ENCODE assay signal across 12 cellular contexts in the genomic region with DNA sequence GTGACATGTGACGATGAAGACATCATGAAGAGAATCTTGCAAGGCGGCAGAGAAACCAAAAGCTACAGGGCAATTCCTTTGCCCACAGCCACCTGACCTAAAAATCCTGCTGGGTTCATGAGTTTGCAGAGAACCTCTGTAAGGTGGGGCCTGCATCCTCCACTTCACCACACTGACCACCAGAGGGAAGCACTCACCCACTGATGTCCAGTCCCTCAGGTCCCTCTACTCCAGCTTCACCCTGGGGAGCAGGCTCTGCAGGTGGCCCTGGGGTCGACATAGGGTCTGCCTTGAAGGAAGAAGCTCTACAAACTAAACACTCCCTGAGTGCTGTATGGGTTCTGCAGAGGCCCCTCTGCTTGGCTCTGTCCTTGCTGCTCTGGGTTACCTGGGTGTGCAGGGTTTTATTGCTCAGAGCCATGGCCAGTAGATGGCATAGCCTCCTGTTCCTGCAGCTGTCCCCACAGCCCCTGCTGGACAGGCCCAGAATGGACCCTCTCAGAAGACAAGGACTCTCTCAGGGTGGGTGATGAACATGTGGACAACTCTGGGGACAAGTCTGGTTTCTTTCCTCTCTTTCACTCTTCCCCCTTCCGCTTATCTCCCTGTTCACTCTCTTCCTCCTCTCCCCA. TPM values are rescaled to one million over a fixed set of nuclear protein-coding genes. Genes with fewer than 3 reads are reported as not detected.
DNase-seq lines count a peak whose midpoint lies in the region; ATAC-seq and TF ChIP-seq lines count a peak whose summit lies in the region.
"Not testable (repeated sequence)": the region's sequence is repeated elsewhere in the genome, so short reads cannot be mapped to it uniquely, and the experiment has no call there.
"Had no signal": no experiment of that assay in that cellular context is flagged by ENCODE, and none has a peak within 500 bp of the region (broad histone marks: within the 10 kb centered on the region; RNA-seq: fewer than 3 reads in every experiment).

No MANE protein-coding gene starts in this region.

- not testable (repeated sequence) for H3K36me3 Mint-ChIP-seq in activated naive CD4-positive, alpha-beta T cell treated with anti-CD3 and anti-CD28 coated beads, Interleukin-2, amount 10 ng/mL, durations not matched to agents 7 days and 5 days; nephron (ENCODE audit: low read depth); type B pancreatic cell

- dilution Hi-C loops in IMR-90 (cut with HindIII; ENCODE audit: low sequenced_read_pairs, unreplicated experiment), result not testable (repeated sequence)

- not testable (repeated sequence) for H3K4me1 Mint-ChIP-seq in activated naive CD4-positive, alpha-beta T cell treated with anti-CD3 and anti-CD28 coated beads, Interleukin-2, amount 10 ng/mL, durations not matched to agents 7 days and 5 days; nephron; type B pancreatic cell (ENCODE audit: unreplicated experiment)

- H3K79me1 ChIP-seq in IMR-90 (ENCODE audit: low read depth in 1 of 2, low read length in 2 of 2), result not testable (repeated sequence)

- H4K20me1 ChIP-seq in IMR-90 (ENCODE audit: insufficient read depth, low read length), result not testable (repeated sequence)

- intact Hi-C loops in IMR-90 (cut with micrococcal nuclease), result loop anchor here (1.0 to 5.0 kb wide), 2 partner anchors 131 to 198 kb away; no protein-coding TSS in a partner anchor

- H3K36me3 ChIP-seq in IMR-90 (ENCODE audit: control insufficient read depth, insufficient read depth, low read length); gastroesophageal sphincter: not testable (repeated sequence)

- not testable (repeated sequence) for H3K4ac ChIP-seq in IMR-90 (ENCODE audit: low read depth, low read length)

- not testable (repeated sequence) for H3K4me1 ChIP-seq in IMR-90 (ENCODE audit: control insufficient read depth, insufficient read depth, low read length); gastroesophageal sphincter

- H3K9me1 ChIP-seq in IMR-90 (ENCODE audit: insufficient read depth, low read length), result not testable (repeated sequence)

- H3K9me3 ChIP-seq in IMR-90 (ENCODE audit: control insufficient read depth, insufficient read depth, low read length); gastroesophageal sphincter: not testable (repeated sequence)

- in situ Hi-C loops in IMR-90 (cut with MboI; ENCODE audit: low sequenced_read_pairs), result not testable (repeated sequence)

- H3K4me3 ChIP-seq in IMR-90 (ENCODE audit: insufficient read depth, low read depth, low read length); gastroesophageal sphincter: not testable (repeated sequence)

- H3K9ac ChIP-seq in IMR-90 (ENCODE audit: low read depth, low read length), result not testable (repeated sequence)

- WGBS in IMR-90 (ENCODE audit: extremely low coverage in 2 of 2, insufficient read length in 1 of 2), 2 experiments, result 8% methylated on average over 2 of the region's 4 CpGs; no CpG with 5 or more reads in 1 of the 2 experiments
- WGBS in gastroesophageal sphincter (ENCODE audit: low coverage in 1 of 2), 2 donors, result 55% methylated on average over 3 of the region's 4 CpGs; no CpG with 5 or more reads in 1 of the 2 donors

- TF ChIP-seq EP300 in gastroesophageal sphincter (IDR thresholded peaks at IDR 0.05), result not testable (repeated sequence)

- H3K27me3 Mint-ChIP-seq in activated naive CD4-positive, alpha-beta T cell treated with anti-CD3 and anti-CD28 coated beads, Interleukin-2, amount 10 ng/mL, durations not matched to agents 7 days and 5 days; nephron (ENCODE audit: low read depth); type B pancreatic cell: not testable (repeated sequence)

- not testable (repeated sequence) for H3K27ac Mint-ChIP-seq in activated naive CD4-positive, alpha-beta T cell treated with anti-CD3 and anti-CD28 coated beads, Interleukin-2, amount 10 ng/mL, durations not matched to agents 7 days and 5 days; nephron; type B pancreatic cell

- CTCF ChIA-PET in IMR-90 (lab: Yijun Ruan, JAX), result interaction anchor here (1.2 kb wide), 1 partner anchor 197 kb away, joined by 3 read pairs; no protein-coding TSS in a partner anchor
- CTCF ChIA-PET in RWPE1 (lab: Yijun Ruan, JAX); activated naive CD4-positive, alpha-beta T cell treated with anti-CD3 and anti-CD28 coated beads, Interleukin-2, amount 10 ng/mL, durations not matched to agents 7 days and 5 days (lab: Charles Lee): not testable (repeated sequence)

- not testable (repeated sequence) for H4K8ac ChIP-seq in IMR-90 (ENCODE audit: low read depth in 2 of 2, low read length in 2 of 2)

- not testable (repeated sequence) for H3K27me3 ChIP-seq in IMR-90 (ENCODE audit: control insufficient read depth, insufficient read depth, low read length); gastroesophageal sphincter

- H3K18ac ChIP-seq in IMR-90 (ENCODE audit: low read depth, low read length), result not testable (repeated sequence)

- not testable (repeated sequence) for H2AK5ac ChIP-seq in IMR-90 (ENCODE audit: low read depth, low read length)

- H2BK120ac ChIP-seq in IMR-90 (ENCODE audit: low read depth, low read length), result not testable (repeated sequence)

- H3K27ac ChIP-seq in IMR-90 (ENCODE audit: insufficient read depth, low read length); RWPE1; gastroesophageal sphincter: not testable (repeated sequence)

- not testable (repeated sequence) for H3K56ac ChIP-seq in IMR-90 (ENCODE audit: extremely low read depth, insufficient read depth, low read length)

- not testable (repeated sequence) for H3K14ac ChIP-seq in IMR-90 (replicated peaks; ENCODE audit: low read depth, low read length)

- peak; percentile 46 for TF ChIP-seq RAD21 in IMR-90 (IDR thresholded peaks at IDR 0.05; ENCODE audit: low read length)

- H4K91ac ChIP-seq in IMR-90 (ENCODE audit: insufficient read depth, low read depth, low read length), result not testable (repeated sequence)

- not testable (repeated sequence) for H3K23ac ChIP-seq in IMR-90 (ENCODE audit: low read depth, low read length)

- not testable (repeated sequence) for H4K5ac ChIP-seq in IMR-90 (ENCODE audit: low read depth, low read length)

- H2AK9ac ChIP-seq in IMR-90 (replicated peaks; ENCODE audit: low read depth, low read length, poor library complexity), result not testable (repeated sequence)

- POLR2A ChIA-PET in IMR-90 (lab: Charles Lee; ENCODE audit: unreplicated experiment); RWPE1 (lab: Yijun Ruan, JAX; ENCODE audit: low non-redundant PET): not testable (repeated sequence)

- ATAC-seq in GM21723 (IDR thresholded peaks at IDR 0.05; ENCODE audit: unreplicated experiment) (peak; percentile 80), IMR-90 (ENCODE audit: low read depth) (peak; percentile 97), gastroesophageal sphincter (peak; percentile 63)

- H2AFZ ChIP-seq in IMR-90 (replicated peaks; ENCODE audit: low read length, poor library complexity), result not testable (repeated sequence)

- H2BK20ac ChIP-seq in IMR-90 (ENCODE audit: low read depth, low read length), result not testable (repeated sequence)

- TF ChIP-seq CTCF in IMR-90 (conservative IDR thresholded peaks at IDR 0.05; ENCODE audit: low read depth, low read length), result peak; percentile 40
- TF ChIP-seq CTCF in RWPE1 (conservative IDR thresholded peaks at IDR 0.05; ENCODE audit: low read depth), result peak; percentile 67
- TF ChIP-seq CTCF in gastroesophageal sphincter (IDR thresholded peaks at IDR 0.05), result peak; percentile 44 to 73 (median 58)
- peak; percentile 49 to 69 (median 63) for TF ChIP-seq CTCF in nephron (IDR thresholded peaks at IDR 0.05; ENCODE audit: unreplicated experiment in 3 of 3)
- peak; percentile 77 for TF ChIP-seq CTCF in type B pancreatic cell (conservative IDR thresholded peaks at IDR 0.05)

- TF ChIP-seq POLR2A in IMR-90 (IDR thresholded peaks at IDR 0.05; ENCODE audit: low read depth, low read length); gastroesophageal sphincter (IDR thresholded peaks at IDR 0.05): not testable (repeated sequence)

- not testable (repeated sequence) for H3K9me3 Mint-ChIP-seq in activated naive CD4-positive, alpha-beta T cell treated with anti-CD3 and anti-CD28 coated beads, Interleukin-2, amount 10 ng/mL, durations not matched to agents 7 days and 5 days; nephron; type B pancreatic cell

- not testable (repeated sequence) for H3K4me3 Mint-ChIP-seq in activated naive CD4-positive, alpha-beta T cell treated with anti-CD3 and anti-CD28 coated beads, Interleukin-2, amount 10 ng/mL, durations not matched to agents 7 days and 5 days; nephron; type B pancreatic cell

- DNase-seq in GM03348 (ENCODE audit: low spot score), result peak; percentile 16
- peak; percentile 4 for DNase-seq in IMR-90
- not testable (repeated sequence) for DNase-seq in RWPE1 (ENCODE audit: low spot score); type B pancreatic cell (ENCODE audit: extremely low spot score, unreplicated experiment)
- DNase-seq in activated naive CD4-positive, alpha-beta T cell treated with anti-CD3 and anti-CD28 coated beads, Interleukin-2, amount 10 ng/mL, durations not matched to agents 7 days and 5 days, result peak; percentile 56

- BruUV-seq in IMR-90 (replicated peaks; lab: Mats Ljungman, UMichigan), result not testable (repeated sequence)

- not testable (repeated sequence) for H3K4me2 ChIP-seq in IMR-90 (ENCODE audit: low read depth, low read length)

- H2BK5ac ChIP-seq in IMR-90 (ENCODE audit: low read depth, low read length, poor library complexity, severe bottlenecking), result not testable (repeated sequence)

- H2BK15ac ChIP-seq in IMR-90 (ENCODE audit: low read depth, low read length), result not testable (repeated sequence)

TF ChIP-seq in IMR-90, 13 proteins besides CTCF, POLR2A, EP300 and RAD21:
- peak; percentile 37; the same call in 1 of the 2 replicates for TF ChIP-seq SMC3 (IDR thresholded peaks at IDR 0.05; ENCODE audit: low read depth, low read length)

RNA-seq across cellular contexts. Expression of gene CST2, which starts 27.2 kb away (rescaled TPM):
- total RNA-seq in IMR-90 (2012; rRNA removed) (not detected in 2 replicates), gastroesophageal sphincter (under 1 TPM in 2 of 4 donors, not detected in 2; 0.54 to 0.87 TPM), type B pancreatic cell (ENCODE audit: low replicate concordance) (2.6 and 8.5 TPM in 2 replicates)
- polyA plus RNA-seq in IMR-90 (2012; rRNA removed), result not detected in 2 replicates
- polyA plus RNA-seq in IMR-90 (2012; cell fraction: cytosol; rRNA removed), result not detected in 2 replicates
- not detected in 2 replicates for polyA plus RNA-seq in IMR-90 (2012; cell fraction: nucleus; rRNA removed; ENCODE audit: low replicate concordance)
- total RNA-seq: activated T-cell treated with anti-CD3 and anti-CD28 coated beads, Interleukin-2, amount 50 U/mL, for 4 hours; pulmonary artery endothelial cell; uterus had no signal

RNA-seq across cellular contexts. Expression of gene CST1, which starts 48.6 kb away (rescaled TPM):
- total RNA-seq in IMR-90 (2012; rRNA removed), result not detected in 2 replicates
- not detected in 2 replicates for polyA plus RNA-seq in IMR-90 (2012; rRNA removed)
- 0.07 TPM in 1 of 2 replicates, not detected in the other for polyA plus RNA-seq in IMR-90 (2012; cell fraction: cytosol; rRNA removed)
- not detected in 2 replicates for polyA plus RNA-seq in IMR-90 (2012; cell fraction: nucleus; rRNA removed; ENCODE audit: low replicate concordance)
- not detected for total RNA-seq in gastroesophageal sphincter
- 53.5 and 409 TPM in 2 replicates for total RNA-seq in type B pancreatic cell (ENCODE audit: low replicate concordance)
- total RNA-seq: activated T-cell treated with anti-CD3 and anti-CD28 coated beads, Interleukin-2, amount 50 U/mL, for 4 hours; uterus had no signal
- polyA plus RNA-seq: esophagus had no signal

Comparison
In these comparisons a context has a peak if more than half of its experiments do, and no peak if none do; other contexts are left out.
1. RNA of gene CST1, which starts 48.6 kb away (total RNA-seq): 53.5 to 409 TPM in type B pancreatic cell; not detected in IMR-90 and not detected in gastroesophageal sphincter; every median in the first group is over 10 times any median in the second.
2. Peak in every context shown above with its lines, with median percentiles within 50 percentile points of each other: ATAC-seq and CTCF ChIP-seq.